In genomic region chr11:58640386-58641023, GRCh38 we compare ENCODE assay signal across 14 cellular contexts. TPM values are rescaled to one million over a fixed set of nuclear protein-coding genes. Genes with fewer than 3 reads are reported as not detected.
DNase-seq lines count a peak whose midpoint lies in the region; ATAC-seq, FAIRE-seq and TF ChIP-seq lines count a peak whose summit lies in the region.
"Had no signal": no experiment of that assay in that cellular context is flagged by ENCODE, and none has a peak within 500 bp of the region (broad histone marks: within the 10 kb centered on the region; RNA-seq: fewer than 3 reads in every experiment).

No MANE protein-coding gene starts in this region.

- H3K9ac ChIP-seq in HepG2 (ENCODE audit: insufficient read depth, low read depth, low read length) = no peak overlapping the region

- in situ Hi-C loops in HepG2 (cut with HindIII; ENCODE audit: extremely low pct_ligation_motif_present, low pct_unique_long_range_greater_than_20kb) (no loop called here), SK-MEL-5 (cut with HindIII; ENCODE audit: low pct_unique_long_range_greater_than_20kb, low sequenced_read_pairs) (no loop called here), transverse colon (cut with MboI; ENCODE audit: low pct_ligation_motif_present in 1 of 4, low pct_unique_long_range_greater_than_20kb in 1 of 4, low sequenced_read_pairs in 3 of 4) (no loop called here)

- TF ChIP-seq EP300 in HepG2 (IDR thresholded peaks at IDR 0.05; ENCODE audit: low read depth in 2 of 2, low read length in 2 of 2) (no peak), HepG2 (CRISPR knock-in tag; IDR thresholded peaks at IDR 0.05; ENCODE audit: borderline replicate concordance) (no peak), transverse colon (IDR thresholded peaks at IDR 0.05; ENCODE audit: low read depth) (no peak)

- no peaks in the 10 kb centered on the region for H3K9me3 ChIP-seq in right lobe of liver
- peaks cover 5% of the 10 kb centered on the region; the same call in 1 of the 2 replicates for H3K9me3 ChIP-seq in HepG2 (ENCODE audit: low read length)
- H3K9me3 ChIP-seq in transverse colon = peaks cover 0 to 3% of the 10 kb centered on the region in 2 donors
- H3K9me3 ChIP-seq: body of pancreas, lower lobe of right lung, ovary had no signal

- no TSS peak for BruUV-seq in HepG2 (replicated peaks; lab: Mats Ljungman, UMichigan)

- no peak overlapping the region for H3K4me3 ChIP-seq in right lobe of liver
- H3K4me3 ChIP-seq in HepG2 (replicated peaks in 1 of 3; ENCODE audit: insufficient read depth in 1 of 3, low read depth in 2 of 3, low read length in 3 of 3) = no peak overlapping the region
- no peak overlapping the region for H3K4me3 ChIP-seq in transverse colon
- H3K4me3 ChIP-seq: body of pancreas, heart right ventricle, lower lobe of right lung, ovary had no signal

- H3K36me3 ChIP-seq in right lobe of liver (no peaks in the 10 kb centered on the region), HepG2 (replicated peaks in 1 of 2; ENCODE audit: control insufficient read depth in 1 of 2, insufficient read depth in 2 of 2, low read length in 2 of 2) (no peaks in the 10 kb centered on the region), transverse colon (no peaks in the 10 kb centered on the region)
- H3K36me3 ChIP-seq: heart right ventricle, lower lobe of right lung, ovary had no signal

- H4K20me1 ChIP-seq in HepG2 (ENCODE audit: insufficient read depth, low read length) = no peaks in the 10 kb centered on the region

- no peak overlapping the region for H2AFZ ChIP-seq in HepG2 (ENCODE audit: low read length)

- TF ChIP-seq RAD21 in HepG2 (CRISPR knock-in tag; IDR thresholded peaks at IDR 0.05) = no peak

- no peak for FAIRE-seq in HepG2 (lab: Jason Lieb, UNC)

- H3K27ac ChIP-seq in right lobe of liver (peak overlapping the region in 1 of 3 donors; percentile 24), HepG2 (ENCODE audit: extremely low read length, insufficient read depth, low read length) (no peak overlapping the region), transverse colon (peak overlapping the region in 3 of 4 donors; percentile 2 to 68 (median 60))
- H3K27ac ChIP-seq: body of pancreas, lower lobe of right lung, ovary had no signal

- ATAC-seq in right lobe of liver = peak; percentile 53 to 81 (median 62)
- no peak for ATAC-seq in HepG2
- ATAC-seq in left colon = peak; percentile 18
- ATAC-seq in GM19395 (IDR thresholded peaks at IDR 0.05; ENCODE audit: unreplicated experiment) = no peak
- no peak for ATAC-seq in HG02970 (IDR thresholded peaks at IDR 0.05; ENCODE audit: low FRiP score, unreplicated experiment)
- ATAC-seq: body of pancreas had no signal

- POLR2A ChIA-PET in HepG2 (lab: Yijun Ruan, JAX) = no interaction called here

- H3K4me1 ChIP-seq in right lobe of liver = no peaks in the 10 kb centered on the region
- no peaks in the 10 kb centered on the region for H3K4me1 ChIP-seq in HepG2 (ENCODE audit: insufficient read depth, low read length)
- peaks cover 0 to 37% (median 11%) of the 10 kb centered on the region in 4 donors for H3K4me1 ChIP-seq in transverse colon

- H3K27me3 ChIP-seq in right lobe of liver (no peaks in the 10 kb centered on the region), HepG2 (ENCODE audit: control insufficient read depth in 1 of 2, insufficient read depth in 2 of 2, low read length in 2 of 2) (no peaks in the 10 kb centered on the region), transverse colon (no peaks in the 10 kb centered on the region)
- H3K27me3 ChIP-seq: body of pancreas, heart right ventricle, ovary had no signal

- no peak for TF ChIP-seq POLR2A in right lobe of liver (IDR thresholded peaks at IDR 0.05)
- TF ChIP-seq POLR2A in HepG2 (IDR thresholded peaks at IDR 0.05; ENCODE audit: insufficient read depth in 1 of 2, low read depth in 2 of 2, low read length in 2 of 2) = no peak
- no peak for TF ChIP-seq POLR2A in transverse colon (IDR thresholded peaks at IDR 0.05)

- 63% methylated on average over 1 of the region's 1 CpG for WGBS in right lobe of liver (ENCODE audit: insufficient coverage, low coverage, low lambda C conversion rate, missing lambda C conversion rate)
- WGBS in HepG2 (ENCODE audit: low lambda C conversion rate) = 6% methylated on average over 1 of the region's 1 CpG
- 15% methylated on average over 1 of the region's 1 CpG; no CpG with 5 or more reads in 1 of the 2 donors for WGBS in transverse colon (ENCODE audit: low coverage in 1 of 2), 2 donors

- CTCF ChIA-PET in HepG2 (lab: Yijun Ruan, JAX; ENCODE audit: low intra/inter-chr PET ratio, low total read pairs) = no interaction called here

- no peak overlapping the region for H3K4me2 ChIP-seq in HepG2 (ENCODE audit: low read depth, low read length)

- no peaks in the 10 kb centered on the region for H3K79me2 ChIP-seq in HepG2 (ENCODE audit: insufficient read depth, low read length)

- DNase-seq in right lobe of liver = no peak
- DNase-seq in HepG2 (ENCODE audit: low spot score) = no peak
- DNase-seq in SK-MEL-5 (ENCODE audit: low read depth, low spot score) = peak; percentile 75
- DNase-seq in left colon = no peak
- no peak for DNase-seq in transverse colon
- no peak for DNase-seq in NCI-H69 (lab: John Stamatoyannopoulos, UW)
- DNase-seq: activated CD8-positive, alpha-beta memory T cell treated with anti-CD3 and anti-CD28 coated beads, Interleukin-2, amount 50 U/mL, for 4 hours; heart right ventricle; lower lobe of right lung; ovary; stimulated activated CD4-positive, alpha-beta T cell treated with anti-CD3 and anti-CD28 coated beads, Interleukin-2, amount 100 ng/mL, for 48 hours had no signal

- TF ChIP-seq CTCF in right lobe of liver (IDR thresholded peaks at IDR 0.05) (no peak), HepG2 (CRISPR knock-in tag; IDR thresholded peaks at IDR 0.05) (no peak), transverse colon (IDR thresholded peaks at IDR 0.05) (no peak)

- intact Hi-C loops in right lobe of liver (cut with DNase I) = no loop called here
- intact Hi-C loops in HepG2 (cut with micrococcal nuclease; ENCODE audit: unreplicated experiment) = no loop called here
- intact Hi-C loops in left colon (cut with DNase I, micrococcal nuclease) = no loop called here
- intact Hi-C loops in transverse colon (cut with DNase I; ENCODE audit: low total_unique reads) = no loop called here

TF ChIP-seq in HepG2, 621 proteins besides CTCF, POLR2A, EP300 and RAD21 (continues in another document):
- TF ChIP-seq NR2F2 (IDR thresholded peaks at IDR 0.05; ENCODE audit: borderline replicate concordance, low read depth) (no peak), ZNF3 (CRISPR knock-in tag; IDR thresholded peaks at IDR 0.05) (no peak), KMT2B (CRISPR knock-in tag; IDR thresholded peaks at IDR 0.05) (no peak), ZBTB4 (CRISPR knock-in tag; IDR thresholded peaks at IDR 0.05; ENCODE audit: borderline replicate concordance) (no peak)

RNA-seq across cellular contexts. Expression of gene CNTF, which starts 18.0 kb away (rescaled TPM):
- total RNA-seq in right lobe of liver = under 1 TPM; 0.37 to 0.87 (median 0.72) TPM
- 1.5 and 2.3 TPM in 2 replicates for total RNA-seq in HepG2 (2016; rRNA removed; fragmentation: Illumina TruSeq; extraction: Trizol)
- total RNA-seq in HepG2 (2016; cell fraction: cytosol; rRNA removed; fragmentation: Illumina TruSeq; extraction: Trizol; ENCODE audit: low read depth) = not detected in 2 replicates
- total RNA-seq in HepG2 (2016; cell fraction: insoluble cytoplasmic fraction; rRNA removed; fragmentation: Illumina TruSeq; extraction: Trizol) = 1.2 and 3.0 TPM in 2 replicates
- total RNA-seq in HepG2 (2016; cell fraction: membrane; rRNA removed; fragmentation: Illumina TruSeq; extraction: Trizol) = 0.59 and 0.71 TPM in 2 replicates
- 9.6 and 10.8 TPM in 2 replicates for total RNA-seq in HepG2 (2016; cell fraction: nucleus; rRNA removed; fragmentation: Illumina TruSeq; extraction: Trizol)
- 0.47 and 0.51 TPM in 2 replicates for polyA plus RNA-seq in HepG2 (2011; rRNA removed)
- polyA plus RNA-seq in HepG2 (2011; cell fraction: cytosol; rRNA removed) = 0.07 and 0.14 TPM in 2 replicates
- polyA plus RNA-seq in HepG2 (2011; cell fraction: nucleus; rRNA removed) = 2.1 and 2.4 TPM in 2 replicates
- polyA plus RNA-seq in HepG2 (2012) = 0.43 and 0.69 TPM in 2 replicates
- polyA plus RNA-seq in HepG2 (2016; cell fraction: cytosol; fragmentation: Illumina TruSeq; extraction: Trizol; ENCODE audit: low read depth) = 0.10 and 0.24 TPM in 2 replicates
- polyA plus RNA-seq in HepG2 (2016; cell fraction: insoluble cytoplasmic fraction; fragmentation: Illumina TruSeq; extraction: Trizol; ENCODE audit: low read depth) = 0.83 and 1.1 TPM in 2 replicates
- 0.34 and 0.45 TPM in 2 replicates for polyA plus RNA-seq in HepG2 (2016; cell fraction: membrane; fragmentation: Illumina TruSeq; extraction: Trizol; ENCODE audit: low read depth)
- polyA plus RNA-seq in HepG2 (2016; cell fraction: nucleus; fragmentation: Illumina TruSeq; extraction: Trizol; ENCODE audit: insufficient read depth, low read depth) = 4.5 and 5.7 TPM in 2 replicates
- 3.9 and 7.2 TPM in 2 replicates for polyA minus RNA-seq in HepG2 (2011; rRNA and poly(A)+ RNA removed; ENCODE audit: low replicate concordance)
- not detected in 2 replicates for polyA minus RNA-seq in HepG2 (2011; cell fraction: cytosol; rRNA and poly(A)+ RNA removed)
- polyA minus RNA-seq in HepG2 (2011; cell fraction: nucleus; rRNA and poly(A)+ RNA removed) = 26.9 and 30.3 TPM in 2 replicates
- 1.2 and 2.1 TPM in 2 replicates for total RNA-seq in SK-MEL-5 (2014; rRNA removed; shearing (Covaris generic))
- polyA plus RNA-seq in SK-MEL-5 (2015; cell fraction: cytosol; rRNA removed) = 0.33 and 0.60 TPM in 2 replicates
- 7.6 and 8.6 TPM in 2 replicates for polyA plus RNA-seq in SK-MEL-5 (2015; cell fraction: nucleus; rRNA removed)
- total RNA-seq in left colon = 1 to 10 TPM; 1.7 to 2.6 TPM
- 1 to 10 TPM in 3 of 4 donors, not detected in 1; 1.1 to 2.1 (median 1.5) TPM for total RNA-seq in transverse colon

Comparison
In these comparisons a context has a peak if more than half of its experiments do, and no peak if none do; other contexts are left out.
1. ATAC-seq: peak in right lobe of liver (4 of 4) and left colon (single experiment); none in HepG2 (single experiment), GM19395 (single experiment) and HG02970 (single experiment).